ENCODE assay signal across 19 cellular contexts in the genomic region with DNA sequence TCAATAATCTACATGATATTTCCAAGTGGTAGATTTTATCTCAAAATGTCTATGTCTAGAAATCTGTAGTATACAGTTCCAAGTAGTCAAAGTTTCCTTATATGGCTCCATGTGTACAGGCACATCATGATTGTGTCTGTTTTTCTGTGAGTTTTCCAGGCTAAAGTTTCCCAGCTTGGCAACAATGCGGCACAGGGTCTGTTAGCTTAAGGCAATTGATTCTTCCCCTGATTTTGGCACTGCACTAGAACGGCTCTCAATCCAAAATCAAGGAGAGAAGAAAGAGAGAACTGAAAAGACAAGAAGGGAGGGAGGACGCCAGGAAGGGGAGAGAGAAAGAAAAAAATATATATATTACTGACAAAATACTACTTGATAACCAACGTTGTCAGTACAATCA.
DNase-seq lines count a peak whose midpoint lies in the region; ATAC-seq and TF ChIP-seq lines count a peak whose summit lies in the region.
"Had no signal": no experiment of that assay in that cellular context is flagged by ENCODE, and none has a peak within 500 bp of the region (broad histone marks: within the 10 kb centered on the region; RNA-seq: fewer than 3 reads in every experiment).

No MANE protein-coding gene starts in this region.

- H3K27me3 Mint-ChIP-seq in HFFc6 (ENCODE audit: insufficient read depth) = no peaks in the 10 kb centered on the region
- H3K27me3 Mint-ChIP-seq in activated CD8-positive, alpha-beta memory T cell treated with anti-CD3 and anti-CD28 coated beads, Interleukin-2, amount 10 ng/mL, durations not matched to agents 7 days and 5 days = peaks cover 16% of the 10 kb centered on the region
- H3K27me3 Mint-ChIP-seq: B cell had no signal

- no peaks in the 10 kb centered on the region for H3K79me2 ChIP-seq in smooth muscle cell (ENCODE audit: low read depth)

- H3K27ac ChIP-seq in smooth muscle cell (ENCODE audit: low read depth) = no peak overlapping the region
- H3K27ac ChIP-seq: cardiac muscle cell, dorsolateral prefrontal cortex, prostate gland, stomach had no signal

- peak overlapping the region; percentile 96 for H2AFZ ChIP-seq in smooth muscle cell (ENCODE audit: low read depth)

- H3K4me1 Mint-ChIP-seq in HFFc6 (ENCODE audit: low read depth) = peaks cover 27% of the 10 kb centered on the region
- H3K4me1 Mint-ChIP-seq in activated CD8-positive, alpha-beta memory T cell treated with anti-CD3 and anti-CD28 coated beads, Interleukin-2, amount 10 ng/mL, durations not matched to agents 7 days and 5 days = peaks cover 2% of the 10 kb centered on the region
- H3K4me1 Mint-ChIP-seq: activated CD4-positive, alpha-beta T cell treated with anti-CD3 and anti-CD28 coated beads, Interleukin-2, amount 10 ng/mL, durations not matched to agents 7 days and 5 days; B cell had no signal

- H3K27me3 ChIP-seq in smooth muscle cell (ENCODE audit: low read depth) = no peaks in the 10 kb centered on the region
- H3K27me3 ChIP-seq: cardiac muscle cell, dorsolateral prefrontal cortex, stomach had no signal

- no peaks in the 10 kb centered on the region for H3K9me3 Mint-ChIP-seq in HFFc6
- no peaks in the 10 kb centered on the region for H3K9me3 Mint-ChIP-seq in activated CD8-positive, alpha-beta memory T cell treated with anti-CD3 and anti-CD28 coated beads, Interleukin-2, amount 10 ng/mL, durations not matched to agents 7 days and 5 days (ENCODE audit: low read depth)
- H3K9me3 Mint-ChIP-seq: activated CD4-positive, alpha-beta T cell treated with anti-CD3 and anti-CD28 coated beads, Interleukin-2, amount 10 ng/mL, durations not matched to agents 7 days and 5 days; natural killer cell treated with Interleukin-12 subunit alpha and Interleukin-12 subunit beta and Interleukin-15 and Interleukin-18, amount 100 ng/mL, for 72 hours; T-helper 1 cell treated with Interleukin-12 subunit alpha and Interleukin-12 subunit beta and Interleukin-4 antibody, amounts not matched to agents 30 μg/mL and 1 μg/mL, for 36 hours had no signal

- peak overlapping the region; percentile 77 for H3K4me3 Mint-ChIP-seq in HFFc6
- H3K4me3 Mint-ChIP-seq in activated CD8-positive, alpha-beta memory T cell treated with anti-CD3 and anti-CD28 coated beads, Interleukin-2, amount 10 ng/mL, durations not matched to agents 7 days and 5 days = no peak overlapping the region
- H3K4me3 Mint-ChIP-seq: activated CD4-positive, alpha-beta T cell treated with anti-CD3 and anti-CD28 coated beads, Interleukin-2, amount 10 ng/mL, durations not matched to agents 7 days and 5 days; B cell; natural killer cell treated with Interleukin-12 subunit alpha and Interleukin-12 subunit beta and Interleukin-15 and Interleukin-18, amount 100 ng/mL, for 72 hours; T-helper 1 cell treated with Interleukin-12 subunit alpha and Interleukin-12 subunit beta and Interleukin-4 antibody, amounts not matched to agents 30 μg/mL and 1 μg/mL, for 36 hours had no signal

- ATAC-seq in SK-N-SH treated with all-trans-retinoic acid at 6 μM for 48 hours = peak; percentile 49
- no peak for ATAC-seq in activated CD8-positive, alpha-beta memory T cell treated with anti-CD3 and anti-CD28 coated beads, Interleukin-2, amount 10 ng/mL, durations not matched to agents 7 days and 5 days
- ATAC-seq: left cardiac atrium; natural killer cell treated with Interleukin-12 subunit alpha and Interleukin-12 subunit beta and Interleukin-15 and Interleukin-18, amount 100 ng/mL, for 72 hours had no signal

- TF ChIP-seq CTCF in HFFc6 (IDR thresholded peaks at IDR 0.05) (no peak), fibroblast of the aortic adventitia (IDR thresholded peaks at IDR 0.05; ENCODE audit: insufficient read depth, low read length) (no peak), smooth muscle cell (IDR thresholded peaks at IDR 0.05; ENCODE audit: borderline replicate concordance, insufficient read depth, poor library complexity, severe bottlenecking) (no peak)

- H3K27ac Mint-ChIP-seq in HFFc6 = peak overlapping the region; percentile 87
- H3K27ac Mint-ChIP-seq in activated CD8-positive, alpha-beta memory T cell treated with anti-CD3 and anti-CD28 coated beads, Interleukin-2, amount 10 ng/mL, durations not matched to agents 7 days and 5 days = no peak overlapping the region
- H3K27ac Mint-ChIP-seq: activated CD4-positive, alpha-beta T cell treated with anti-CD3 and anti-CD28 coated beads, Interleukin-2, amount 10 ng/mL, durations not matched to agents 7 days and 5 days; B cell; natural killer cell treated with Interleukin-12 subunit alpha and Interleukin-12 subunit beta and Interleukin-15 and Interleukin-18, amount 100 ng/mL, for 72 hours; T-helper 1 cell treated with Interleukin-12 subunit alpha and Interleukin-12 subunit beta and Interleukin-4 antibody, amounts not matched to agents 30 μg/mL and 1 μg/mL, for 36 hours had no signal

- H3K36me3 Mint-ChIP-seq in HFFc6 (ENCODE audit: low read depth) = no peaks in the 10 kb centered on the region
- no peaks in the 10 kb centered on the region for H3K36me3 Mint-ChIP-seq in activated CD8-positive, alpha-beta memory T cell treated with anti-CD3 and anti-CD28 coated beads, Interleukin-2, amount 10 ng/mL, durations not matched to agents 7 days and 5 days
- H3K36me3 Mint-ChIP-seq: natural killer cell treated with Interleukin-12 subunit alpha and Interleukin-12 subunit beta and Interleukin-15 and Interleukin-18, amount 100 ng/mL, for 72 hours had no signal

- no peaks in the 10 kb centered on the region for H3K9me3 ChIP-seq in smooth muscle cell (replicated peaks; ENCODE audit: low read depth)
- H3K9me3 ChIP-seq: prostate gland, stomach had no signal

- no peaks in the 10 kb centered on the region for H3K36me3 ChIP-seq in smooth muscle cell (ENCODE audit: low read depth)
- H3K36me3 ChIP-seq: cardiac muscle cell, prostate gland, stomach had no signal

- no peaks in the 10 kb centered on the region for H4K20me1 ChIP-seq in smooth muscle cell (ENCODE audit: low read depth)

- peak overlapping the region; percentile 88 for H3K4me2 ChIP-seq in smooth muscle cell

- 49% methylated on average over 4 of the region's 4 CpGs for WGBS in smooth muscle cell (ENCODE audit: low lambda C conversion rate)

- H3K4me3 ChIP-seq in fibroblast of the aortic adventitia (ENCODE audit: low read depth, low read length) = no peak overlapping the region
- H3K4me3 ChIP-seq in smooth muscle cell = peak overlapping the region; percentile 37
- H3K4me3 ChIP-seq: cardiac muscle cell, prostate gland, stomach had no signal

- no peak overlapping the region for H3K9ac ChIP-seq in smooth muscle cell (ENCODE audit: low read depth)

- H3F3A ChIP-seq in smooth muscle cell (ENCODE audit: low read depth) = no peaks in the 10 kb centered on the region

- no peak for DNase-seq in HFFc6
- peak; percentile 16 for DNase-seq in fibroblast of the aortic adventitia (ENCODE audit: low read depth)
- DNase-seq in smooth muscle cell (lab: John Stamatoyannopoulos, UW; ENCODE audit: unreplicated experiment) = no peak
- no peak for DNase-seq in cerebellar nuclear complex (lab: John Stamatoyannopoulos, UW)
- no peak for DNase-seq in activated CD8-positive, alpha-beta memory T cell treated with anti-CD3 and anti-CD28 coated beads, Interleukin-2, amount 10 ng/mL, durations not matched to agents 7 days and 5 days
- DNase-seq in DMS 273 (lab: John Stamatoyannopoulos, UW; ENCODE audit: unreplicated experiment) = no peak
- DNase-seq: activated CD4-positive, alpha-beta T cell treated with anti-CD3 and anti-CD28 coated beads, Interleukin-2, amount 10 ng/mL, durations not matched to agents 7 days and 5 days; activated CD8-positive, alpha-beta memory T cell treated with anti-CD3 and anti-CD28 coated beads, Interleukin-2, amount 50 U/mL, for 4 hours; activated effector memory CD4-positive, alpha-beta T cell treated with Interleukin-2 at 50 U/mL for 16 hours; dorsolateral prefrontal cortex; left cardiac atrium; stimulated activated CD4-positive, alpha-beta T cell treated with anti-CD3 and anti-CD28 coated beads, Interleukin-4, amount 100 ng/mL, for 24 hours; stomach had no signal

- H3K4me1 ChIP-seq in smooth muscle cell (ENCODE audit: low read depth) = no peaks in the 10 kb centered on the region
- H3K4me1 ChIP-seq: prostate gland had no signal

- CTCF ChIA-PET in activated CD8-positive, alpha-beta memory T cell treated with anti-CD3 and anti-CD28 coated beads, Interleukin-2, amount 10 ng/mL, durations not matched to agents 7 days and 5 days (lab: Charles Lee) = interaction anchor here (0.6 to 2.5 kb wide), 6 partner anchors 9 to 942 kb away, joined by 3 to 17 read pairs (median 6); no protein-coding TSS in a partner anchor

TF ChIP-seq in SK-N-SH treated with all-trans-retinoic acid at 6 μM for 48 hours, 23 proteins besides CTCF, POLR2A, EP300 and RAD21 (continues in another document):
- TF ChIP-seq ESRRG (CRISPR knock-in tag; IDR thresholded peaks at IDR 0.05) = no peak
- TF ChIP-seq ZFP30 (CRISPR knock-in tag; IDR thresholded peaks at IDR 0.05) = no peak
- TF ChIP-seq ZNF70 (CRISPR knock-in tag; IDR thresholded peaks at IDR 0.05) = no peak
- TF ChIP-seq, protein P1, sequence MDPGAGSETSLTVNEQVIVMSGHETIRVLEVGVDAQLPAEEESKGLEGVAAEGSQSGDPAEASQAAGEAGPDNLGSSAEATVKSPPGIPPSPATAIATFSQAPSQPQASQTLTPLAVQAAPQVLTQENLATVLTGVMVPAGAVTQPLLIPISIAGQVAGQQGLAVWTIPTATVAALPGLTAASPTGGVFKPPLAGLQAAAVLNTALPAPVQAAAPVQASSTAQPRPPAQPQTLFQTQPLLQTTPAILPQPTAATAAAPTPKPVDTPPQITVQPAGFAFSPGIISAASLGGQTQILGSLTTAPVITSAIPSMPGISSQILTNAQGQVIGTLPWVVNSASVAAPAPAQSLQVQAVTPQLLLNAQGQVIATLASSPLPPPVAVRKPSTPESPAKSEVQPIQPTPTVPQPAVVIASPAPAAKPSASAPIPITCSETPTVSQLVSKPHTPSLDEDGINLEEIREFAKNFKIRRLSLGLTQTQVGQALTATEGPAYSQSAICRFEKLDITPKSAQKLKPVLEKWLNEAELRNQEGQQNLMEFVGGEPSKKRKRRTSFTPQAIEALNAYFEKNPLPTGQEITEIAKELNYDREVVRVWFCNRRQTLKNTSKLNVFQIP (CRISPR knock-in tag; IDR thresholded peaks at IDR 0.05; ENCODE audit: borderline replicate concordance, low read depth) = no peak
- no peak for TF ChIP-seq TOX (CRISPR knock-in tag; IDR thresholded peaks at IDR 0.05; ENCODE audit: borderline replicate concordance)
- no peak for TF ChIP-seq ZFP3 (CRISPR knock-in tag; IDR thresholded peaks at IDR 0.05)
- no peak for TF ChIP-seq PPARA (CRISPR knock-in tag; IDR thresholded peaks at IDR 0.05; ENCODE audit: borderline replicate concordance)
- TF ChIP-seq ZNF565 (CRISPR knock-in tag; conservative IDR thresholded peaks at IDR 0.05; ENCODE audit: low read depth) = no peak
- no peak for TF ChIP-seq ZNF8 (CRISPR knock-in tag; IDR thresholded peaks at IDR 0.05)
- TF ChIP-seq CSDC2 (CRISPR knock-in tag; IDR thresholded peaks at IDR 0.05) = no peak
- TF ChIP-seq BACH2 (CRISPR knock-in tag; IDR thresholded peaks at IDR 0.05; ENCODE audit: borderline replicate concordance) = no peak
- no peak for TF ChIP-seq ZC3H10 (CRISPR knock-in tag; IDR thresholded peaks at IDR 0.05)
- TF ChIP-seq RARB (CRISPR knock-in tag; IDR thresholded peaks at IDR 0.05) = no peak
